Comparison of ENCODE assay signal across 12 cellular contexts in the genomic region with DNA sequence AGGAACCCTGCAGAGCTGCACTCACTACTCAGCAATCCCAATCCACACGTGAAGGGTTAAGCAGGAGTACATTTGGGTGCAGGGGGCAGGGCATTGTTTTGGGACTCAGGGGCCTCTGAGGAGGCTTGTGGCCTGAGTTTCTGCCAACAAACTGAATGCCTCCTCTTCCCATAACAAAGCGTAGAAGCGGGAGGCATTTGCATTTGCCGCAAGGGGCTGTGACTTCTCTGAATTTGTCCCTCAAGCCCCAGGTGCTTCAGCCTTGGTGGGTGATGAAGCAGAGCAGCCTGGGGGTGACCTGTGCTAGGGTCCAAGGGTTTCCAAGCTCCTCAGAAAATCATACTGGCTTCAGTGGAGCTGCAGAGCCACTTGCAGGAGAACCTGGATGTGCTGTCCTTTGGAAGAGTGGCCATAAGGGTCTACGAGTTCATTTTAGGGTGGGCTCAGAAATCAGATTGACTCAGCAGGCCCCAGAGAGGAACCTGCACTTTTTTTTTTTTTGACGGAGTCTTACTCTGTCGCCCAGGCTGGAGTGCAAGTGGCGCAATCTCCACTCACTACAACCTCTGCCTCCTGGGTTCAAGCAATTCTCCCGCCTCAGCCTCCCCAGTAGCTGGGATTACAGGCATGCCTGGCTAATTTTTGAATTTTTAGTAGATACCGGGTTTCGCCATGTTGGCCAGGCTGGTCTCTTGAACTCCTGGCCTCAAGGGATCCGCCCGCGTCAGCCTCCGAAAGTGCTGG. TPM values are rescaled to one million over a fixed set of nuclear protein-coding genes. Genes with fewer than 3 reads are reported as not detected.
DNase-seq lines count a peak whose midpoint lies in the region; ATAC-seq, FAIRE-seq and TF ChIP-seq lines count a peak whose summit lies in the region.
"Had no signal": no experiment of that assay in that cellular context is flagged by ENCODE, and none has a peak within 500 bp of the region (broad histone marks: within the 10 kb centered on the region; RNA-seq: fewer than 3 reads in every experiment).

No MANE protein-coding gene starts in this region.

- ATAC-seq in A549 (no peak), GM21825 (IDR thresholded peaks at IDR 0.05; ENCODE audit: unreplicated experiment) (no peak), HG03354 (IDR thresholded peaks at IDR 0.05; ENCODE audit: poor library complexity, severe bottlenecking, unreplicated experiment) (no peak)

- FAIRE-seq in A549 (lab: Jason Lieb, UNC): no peak
- FAIRE-seq: urothelium cell line had no signal

- 94% methylated on average over 15 of the region's 15 CpGs for WGBS in A549 (ENCODE audit: missing lambda C conversion rate)

- BruUV-seq in PC-9 (replicated peaks; lab: Mats Ljungman, UMichigan): no TSS peak

- no peaks in the 10 kb centered on the region for H3K27me3 ChIP-seq in PC-9 (ENCODE audit: insufficient read depth, low read depth)

- CTCF ChIA-PET in A549 (lab: Yijun Ruan, JAX) (interaction anchor here (1.7 to 1.8 kb wide), 3 partner anchors 11 to 95 kb away, joined by 4 to 5 read pairs (median 5); no protein-coding TSS in a partner anchor), PC-9 (lab: Charles Lee) (interaction anchor here (0.7 kb wide), 2 partner anchors 94 to 135 kb away, joined by 4 to 6 read pairs; no protein-coding TSS in a partner anchor)

- no peak for TF ChIP-seq POLR2A in A549 (IDR thresholded peaks at IDR 0.05; ENCODE audit: low read length)

- H3K36me3 ChIP-seq in PC-9 (ENCODE audit: low read depth): peaks cover 25% of the 10 kb centered on the region

- no peak for TF ChIP-seq EP300 in A549 (IDR thresholded peaks at IDR 0.05)

- peaks cover 35% of the 10 kb centered on the region for H3K79me2 ChIP-seq in PC-9 (ENCODE audit: low read depth)

- H3K4me3 ChIP-seq in A549 (no peak overlapping the region), PC-9 (peak overlapping the region; percentile 98; the same call in 1 of the 2 replicates)

- H3K4me2 ChIP-seq in A549 (peak overlapping the region; percentile 76), PC-9 (peak overlapping the region; percentile 86; the same call in 1 of the 2 replicates)

- intact Hi-C loops in PC-9 (cut with micrococcal nuclease; ENCODE audit: unreplicated experiment): no loop called here

- TF ChIP-seq RAD21 in A549 (conservative IDR thresholded peaks at IDR 0.05 in 1 of 2, IDR thresholded peaks at IDR 0.05 in 1 of 2): no peak

- H4K20me1 ChIP-seq in PC-9 (ENCODE audit: insufficient read depth): peaks cover 10% of the 10 kb centered on the region

- DNase-seq in A549 (ENCODE audit: low read depth in 1 of 2, low spot score in 1 of 2) (no peak), ELF-1 (ENCODE audit: low read depth, low spot score) (peak; percentile 94), PC-9 (no peak), iPS DF 19.7 (ENCODE audit: low read depth, low spot score) (peak; percentile 83), cerebellum (ENCODE audit: low spot score) (no peak)
- no peak for DNase-seq in activated effector memory CD4-positive, alpha-beta T cell treated with Interleukin-2 at 50 U/mL for 16 hours
- DNase-seq: activated CD8-positive, alpha-beta memory T cell treated with anti-CD3 and anti-CD28 coated beads for 24 hours; C1 segment of cervical spinal cord; hippocampal formation had no signal

- no peaks in the 10 kb centered on the region for H3K9me3 ChIP-seq in A549
- no peaks in the 10 kb centered on the region for H3K9me3 ChIP-seq in PC-9 (ENCODE audit: insufficient read depth, low read depth)

- no peaks in the 10 kb centered on the region for H3K9me2 ChIP-seq in PC-9 (ENCODE audit: insufficient read depth)

- POLR2A ChIA-PET in A549 (lab: Yijun Ruan, JAX) (interaction anchor here (1.0 kb wide), 1 partner anchor 21 kb away, joined by 3 read pairs; no protein-coding TSS in a partner anchor), PC-9 (lab: Charles Lee; ENCODE audit: unreplicated experiment) (no interaction called here)

- peaks cover 43% of the 10 kb centered on the region for H3F3A ChIP-seq in PC-9 (ENCODE audit: insufficient read depth, low read depth)

- no peak overlapping the region for H2AFZ ChIP-seq in PC-9

- H3K4me1 ChIP-seq in A549 (peaks cover 27% of the 10 kb centered on the region), PC-9 (replicated peaks; ENCODE audit: insufficient read depth) (peaks cover 24% of the 10 kb centered on the region)

- TF ChIP-seq CTCF in A549 (IDR thresholded peaks at IDR 0.05) (no peak), PC-9 (conservative IDR thresholded peaks at IDR 0.05) (no peak)

- H3K27ac ChIP-seq in A549 (peak overlapping the region in 1 of 2 experiments; percentile 95; a peak in 3 of 6 replicates), PC-9 (no peak overlapping the region)

TF ChIP-seq in A549, 52 proteins besides CTCF, POLR2A, EP300 and RAD21:
- no peak for TF ChIP-seq FOXS1 (CRISPR knock-in tag; IDR thresholded peaks at IDR 0.05)
- no peak for TF ChIP-seq MAZ (IDR thresholded peaks at IDR 0.05; ENCODE audit: borderline replicate concordance, low read depth, low read length)
- TF ChIP-seq KDM1A (IDR thresholded peaks at IDR 0.05; ENCODE audit: low read depth): no peak
- TF ChIP-seq CEBPB (IDR thresholded peaks at IDR 0.05): no peak
- TF ChIP-seq CHD4 (IDR thresholded peaks at IDR 0.05; ENCODE audit: borderline replicate concordance): no peak
- TF ChIP-seq FOSB (CRISPR knock-in tag; IDR thresholded peaks at IDR 0.05): no peak
- TF ChIP-seq BHLHE40 (IDR thresholded peaks at IDR 0.05; ENCODE audit: low read depth, low read length): no peak
- TF ChIP-seq RCOR1 (IDR thresholded peaks at IDR 0.05; ENCODE audit: low read depth, low read length): no peak
- no peak for TF ChIP-seq HOXB13 (CRISPR knock-in tag; IDR thresholded peaks at IDR 0.05; ENCODE audit: low read depth)
- no peak for TF ChIP-seq CBX8 (IDR thresholded peaks at IDR 0.05)
- TF ChIP-seq NFE2L2 (conservative IDR thresholded peaks at IDR 0.05; ENCODE audit: low read length): no peak
- no peak for TF ChIP-seq ZNF302 (CRISPR knock-in tag; IDR thresholded peaks at IDR 0.05)
- no peak for TF ChIP-seq SREBF2 (IDR thresholded peaks at IDR 0.05)
- TF ChIP-seq RNF2 (IDR thresholded peaks at IDR 0.05; ENCODE audit: borderline replicate concordance, low read depth): no peak
- TF ChIP-seq, protein P1, sequence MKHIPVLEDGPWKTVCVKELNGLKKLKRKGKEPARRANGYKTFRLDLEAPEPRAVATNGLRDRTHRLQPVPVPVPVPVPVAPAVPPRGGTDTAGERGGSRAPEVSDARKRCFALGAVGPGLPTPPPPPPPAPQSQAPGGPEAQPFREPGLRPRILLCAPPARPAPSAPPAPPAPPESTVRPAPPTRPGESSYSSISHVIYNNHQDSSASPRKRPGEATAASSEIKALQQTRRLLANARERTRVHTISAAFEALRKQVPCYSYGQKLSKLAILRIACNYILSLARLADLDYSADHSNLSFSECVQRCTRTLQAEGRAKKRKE (CRISPR knock-in tag; IDR thresholded peaks at IDR 0.05; ENCODE audit: low read depth): no peak
- TF ChIP-seq TP53 (CRISPR knock-in tag; IDR thresholded peaks at IDR 0.05): no peak
- TF ChIP-seq TFCP2L1 (CRISPR knock-in tag; IDR thresholded peaks at IDR 0.05): no peak
- no peak for TF ChIP-seq KDM5A (IDR thresholded peaks at IDR 0.05)
TF ChIP-seq in A549: peak in this region for 0.

RNA-seq across cellular contexts. Expression of a gene that starts 1.4 kb away (rescaled TPM):
- polyA plus RNA-seq in A549 (2011; rRNA removed): 3,141 and 4,058 TPM in 2 replicates
- 3,643 and 3,882 TPM in 2 replicates for polyA plus RNA-seq in A549 (2012; cell fraction: cytosol; rRNA removed)
- polyA plus RNA-seq in A549 (2012; cell fraction: nucleus; rRNA removed): 1,790 and 2,212 TPM in 2 replicates
- polyA plus RNA-seq in A549 (2017; fragmentation: RNase III; extraction: RNeasy Plus Mini Kit Qiagen cat#74134 plus additional on column Dnase treatment): 2,484 to 2,571 TPM (median 2,497 TPM) in 3 replicates
- 1,413 and 1,781 TPM in 2 replicates for polyA minus RNA-seq in A549 (2011; rRNA and poly(A)+ RNA removed)
- 1,544 and 1,775 TPM in 2 replicates for total RNA-seq in PC-9 (2021)
- 731 TPM for total RNA-seq in cerebellum

RNA-seq across cellular contexts. Expression of a gene that starts 21.9 kb away (rescaled TPM):
- polyA plus RNA-seq in A549 (2011; rRNA removed) (52.8 and 53.0 TPM in 2 replicates), A549 (2017; fragmentation: RNase III; extraction: RNeasy Plus Mini Kit Qiagen cat#74134 plus additional on column Dnase treatment) (30.9 to 32.6 TPM (median 31.9 TPM) in 3 replicates)
- 33.1 and 41.2 TPM in 2 replicates for polyA plus RNA-seq in A549 (2012; cell fraction: cytosol; rRNA removed)
- polyA plus RNA-seq in A549 (2012; cell fraction: nucleus; rRNA removed): 41.4 and 46.3 TPM in 2 replicates
- polyA minus RNA-seq in A549 (2011; rRNA and poly(A)+ RNA removed): 48.3 and 54.1 TPM in 2 replicates
- total RNA-seq in PC-9 (2021) (22.0 and 25.6 TPM in 2 replicates), cerebellum (11.4 TPM)

Comparison
In these comparisons a context has a peak if more than half of its experiments do, and no peak if none do; other contexts are left out.
1. DNase-seq: peak in ELF-1 (single experiment) and iPS DF 19.7 (single experiment); none in A549 (0 of 2), PC-9 (0 of 2), cerebellum (single experiment) and activated effector memory CD4-positive, alpha-beta T cell treated with Interleukin-2 at 50 U/mL for 16 hours (single experiment).